ENCODE assay signal across 2 cellular contexts in the genomic region with DNA sequence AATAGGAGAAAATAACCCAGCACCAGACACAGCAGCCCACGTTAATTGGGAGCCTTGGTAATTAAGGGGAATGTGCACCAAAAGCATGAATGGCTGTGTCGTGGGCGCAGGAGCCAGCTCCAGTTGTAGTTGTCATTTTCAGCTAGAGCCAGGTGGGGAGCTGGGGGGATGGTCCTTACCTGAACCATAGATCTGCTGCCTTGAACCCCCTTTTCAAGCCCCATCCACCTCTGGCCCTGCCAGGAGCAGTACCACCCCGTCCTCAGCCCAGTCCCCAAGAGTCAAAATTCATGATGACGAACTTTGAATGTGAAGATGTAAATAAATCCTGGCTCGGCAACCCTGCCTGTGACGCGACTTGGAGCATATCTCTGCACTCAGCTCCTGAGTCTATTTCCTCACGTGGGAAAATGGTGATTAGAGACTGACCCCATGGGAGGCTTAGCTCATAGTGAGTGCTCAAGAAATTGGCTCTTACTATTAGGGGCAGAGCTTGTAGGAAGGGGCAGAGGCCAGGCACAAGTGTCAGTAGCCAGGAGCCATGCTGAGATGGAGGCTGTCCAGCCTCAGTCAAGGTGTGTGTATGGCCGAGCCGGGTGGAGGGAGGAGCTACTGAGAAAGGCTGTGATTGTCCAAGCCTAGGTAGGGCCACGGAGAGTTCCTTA.
TF ChIP-seq lines count a peak whose summit lies in the region.

No MANE protein-coding gene starts in this region.

TF ChIP-seq in SK-N-SH, 30 proteins besides CTCF, POLR2A, EP300 and RAD21 (continued from another document):
- TF ChIP-seq ZBTB33 (IDR thresholded peaks at IDR 0.05; ENCODE audit: borderline replicate concordance, low read depth) (no peak), USF1 (IDR thresholded peaks at IDR 0.05; ENCODE audit: borderline replicate concordance, low read depth) (no peak), RCOR1 (IDR thresholded peaks at IDR 0.05; ENCODE audit: low read length) (no peak), MXI1 (IDR thresholded peaks at IDR 0.05; ENCODE audit: low read depth, low read length) (no peak), RFX5 (IDR thresholded peaks at IDR 0.05; ENCODE audit: low read length) (no peak)
- TF ChIP-seq, protein P1, sequence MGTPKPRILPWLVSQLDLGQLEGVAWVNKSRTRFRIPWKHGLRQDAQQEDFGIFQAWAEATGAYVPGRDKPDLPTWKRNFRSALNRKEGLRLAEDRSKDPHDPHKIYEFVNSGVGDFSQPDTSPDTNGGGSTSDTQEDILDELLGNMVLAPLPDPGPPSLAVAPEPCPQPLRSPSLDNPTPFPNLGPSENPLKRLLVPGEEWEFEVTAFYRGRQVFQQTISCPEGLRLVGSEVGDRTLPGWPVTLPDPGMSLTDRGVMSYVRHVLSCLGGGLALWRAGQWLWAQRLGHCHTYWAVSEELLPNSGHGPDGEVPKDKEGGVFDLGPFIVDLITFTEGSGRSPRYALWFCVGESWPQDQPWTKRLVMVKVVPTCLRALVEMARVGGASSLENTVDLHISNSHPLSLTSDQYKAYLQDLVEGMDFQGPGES (IDR thresholded peaks at IDR 0.05; ENCODE audit: low read depth, low read length) = no peak

TF ChIP-seq in SK-N-SH treated with all-trans-retinoic acid at 6 μM for 48 hours, 23 proteins besides CTCF, POLR2A, EP300 and RAD21 (continued from another document):
- TF ChIP-seq TSHZ2 (CRISPR knock-in tag; IDR thresholded peaks at IDR 0.05) (no peak), TOX (CRISPR knock-in tag; IDR thresholded peaks at IDR 0.05; ENCODE audit: borderline replicate concordance) (no peak), ZNF8 (CRISPR knock-in tag; IDR thresholded peaks at IDR 0.05) (no peak), BACH2 (CRISPR knock-in tag; IDR thresholded peaks at IDR 0.05; ENCODE audit: borderline replicate concordance) (no peak), PATZ1 (CRISPR knock-in tag; IDR thresholded peaks at IDR 0.05; ENCODE audit: borderline replicate concordance) (no peak), OSR1 (CRISPR knock-in tag; IDR thresholded peaks at IDR 0.05) (no peak), RARB (CRISPR knock-in tag; IDR thresholded peaks at IDR 0.05) (no peak), ZFP30 (CRISPR knock-in tag; IDR thresholded peaks at IDR 0.05) (no peak)
- TF ChIP-seq, protein P2, sequence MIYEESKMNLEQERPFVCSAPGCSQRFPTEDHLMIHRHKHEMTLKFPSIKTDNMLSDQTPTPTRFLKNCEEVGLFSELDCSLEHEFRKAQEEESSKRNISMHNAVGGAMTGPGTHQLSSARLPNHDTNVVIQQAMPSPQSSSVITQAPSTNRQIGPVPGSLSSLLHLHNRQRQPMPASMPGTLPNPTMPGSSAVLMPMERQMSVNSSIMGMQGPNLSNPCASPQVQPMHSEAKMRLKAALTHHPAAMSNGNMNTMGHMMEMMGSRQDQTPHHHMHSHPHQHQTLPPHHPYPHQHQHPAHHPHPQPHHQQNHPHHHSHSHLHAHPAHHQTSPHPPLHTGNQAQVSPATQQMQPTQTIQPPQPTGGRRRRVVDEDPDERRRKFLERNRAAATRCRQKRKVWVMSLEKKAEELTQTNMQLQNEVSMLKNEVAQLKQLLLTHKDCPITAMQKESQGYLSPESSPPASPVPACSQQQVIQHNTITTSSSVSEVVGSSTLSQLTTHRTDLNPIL (CRISPR knock-in tag; IDR thresholded peaks at IDR 0.05; ENCODE audit: low read depth) = no peak
